ENCODE assay signal across 11 cellular contexts in the genomic region with DNA sequence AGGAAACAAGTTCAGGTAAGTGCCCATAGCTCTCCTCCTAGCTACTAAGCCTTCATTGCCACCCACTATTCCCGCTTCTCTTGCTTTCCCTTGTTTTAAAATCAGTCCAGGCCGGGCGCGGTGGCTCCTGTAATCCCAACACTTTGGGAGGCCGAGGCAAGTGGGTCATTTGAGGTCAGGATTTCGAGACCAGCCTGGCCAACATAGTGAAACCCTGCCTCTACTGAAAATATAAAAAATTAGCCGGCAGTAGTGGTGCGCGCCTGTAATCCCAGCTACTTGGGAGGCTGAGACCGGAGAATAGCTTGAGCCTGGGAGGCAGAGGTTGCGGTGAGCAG. TPM values are rescaled to one million over a fixed set of nuclear protein-coding genes. Genes with fewer than 3 reads are reported as not detected.
DNase-seq lines count a peak whose midpoint lies in the region; ATAC-seq, FAIRE-seq and TF ChIP-seq lines count a peak whose summit lies in the region.
"Had no signal": no experiment of that assay in that cellular context is flagged by ENCODE, and none has a peak within 500 bp of the region (broad histone marks: within the 10 kb centered on the region; RNA-seq: fewer than 3 reads in every experiment).

No MANE protein-coding gene starts in this region.

- peak overlapping the region in 2 of 3 donors; percentile 52 to 64 for H3K4me3 ChIP-seq in breast epithelium
- peak overlapping the region; percentile 56 for H3K4me3 ChIP-seq in lower lobe of right lung
- H3K4me3 ChIP-seq in tibial artery, result peak overlapping the region; percentile 47 to 57
- H3K4me3 ChIP-seq in pancreas, result peak overlapping the region in 2 of 4 donors; percentile 37 to 38

- H3K27ac Mint-ChIP-seq in activated CD4-positive, alpha-beta T cell treated with anti-CD3 and anti-CD28 coated beads, Interleukin-2, amount 10 ng/mL, durations not matched to agents 24 days and 14 days, result no peak overlapping the region

- H3K27ac ChIP-seq in breast epithelium (peak overlapping the region; percentile 78 to 91), lower lobe of right lung (peak overlapping the region; percentile 81), tibial artery (peak overlapping the region; percentile 83 to 93), pancreas (peak overlapping the region in 1 of 4 donors; percentile 45)

- ATAC-seq in lower lobe of right lung (no peak), pancreas (no peak)

- no peaks in the 10 kb centered on the region for H3K36me3 Mint-ChIP-seq in activated CD4-positive, alpha-beta T cell treated with anti-CD3 and anti-CD28 coated beads, Interleukin-2, amount 10 ng/mL, durations not matched to agents 24 days and 14 days (ENCODE audit: low read depth)

- no peaks in the 10 kb centered on the region for H3K27me3 ChIP-seq in breast epithelium
- H3K27me3 ChIP-seq in lower lobe of right lung (ENCODE audit: low read depth), result no peaks in the 10 kb centered on the region
- H3K27me3 ChIP-seq in tibial artery, result no peaks in the 10 kb centered on the region
- H3K27me3 ChIP-seq in pancreas, result no peaks in the 10 kb centered on the region

- no peaks in the 10 kb centered on the region for H3K36me3 ChIP-seq in breast epithelium
- H3K36me3 ChIP-seq in lower lobe of right lung, result no peaks in the 10 kb centered on the region
- H3K36me3 ChIP-seq in tibial artery, result no peaks in the 10 kb centered on the region
- H3K36me3 ChIP-seq in pancreas, result no peaks in the 10 kb centered on the region

- H3K4me1 ChIP-seq in breast epithelium, result peaks cover 4 to 11% of the 10 kb centered on the region in 2 donors
- peaks cover 49% of the 10 kb centered on the region for H3K4me1 ChIP-seq in lower lobe of right lung
- H3K4me1 ChIP-seq in tibial artery, result peaks cover 0 to 57% (median 31%) of the 10 kb centered on the region in 4 donors
- peaks cover 0 to 21% (median 7%) of the 10 kb centered on the region in 3 donors for H3K4me1 ChIP-seq in pancreas

- DNase-seq in activated CD4-positive, alpha-beta T cell treated with anti-CD3 and anti-CD28 coated beads, Interleukin-2, amount 10 ng/mL, durations not matched to agents 24 days and 14 days, result no peak
- no peak for DNase-seq in activated CD4-positive, alpha-beta T cell treated with anti-CD3 and anti-CD28 coated beads for 48 hours
- no peak for DNase-seq in breast epithelium (ENCODE audit: low spot score in 2 of 2)
- no peak for DNase-seq in lower lobe of right lung
- DNase-seq in tibial artery, result no peak
- DNase-seq in UCSD-AML1 (lab: John Stamatoyannopoulos, UW; ENCODE audit: unreplicated experiment), result no peak
- DNase-seq in AML-193 (lab: John Stamatoyannopoulos, UW), result no peak
- DNase-seq in pancreas, result no peak
- DNase-seq: activated CD8-positive, alpha-beta memory T cell treated with anti-CD3 and anti-CD28 coated beads for 24 hours; NCI-H1048 had no signal

- 82 to 83% methylated on average over 11 of the region's 11 CpGs for WGBS in pancreas, 2 donors

- peak overlapping the region; percentile 80 for H3K4me3 Mint-ChIP-seq in activated CD4-positive, alpha-beta T cell treated with anti-CD3 and anti-CD28 coated beads, Interleukin-2, amount 10 ng/mL, durations not matched to agents 24 days and 14 days

- H3K9me3 Mint-ChIP-seq in activated CD4-positive, alpha-beta T cell treated with anti-CD3 and anti-CD28 coated beads, Interleukin-2, amount 10 ng/mL, durations not matched to agents 24 days and 14 days, result no peaks in the 10 kb centered on the region
- H3K9me3 Mint-ChIP-seq: central memory CD8-positive, alpha-beta T cell had no signal

- no peak for TF ChIP-seq POLR2A in breast epithelium (IDR thresholded peaks at IDR 0.05)

- intact Hi-C loops in activated CD4-positive, alpha-beta T cell treated with anti-CD3 and anti-CD28 coated beads, Interleukin-2, amount 10 ng/mL, durations not matched to agents 24 days and 14 days (cut with micrococcal nuclease), result loop anchor here (1.0 to 10.0 kb wide), 6 partner anchors 75 to 683 kb away; a partner anchor contains a TSS
- intact Hi-C loops in breast epithelium (cut with DNase I; ENCODE audit: low total_unique reads), result loop anchor here (10.0 kb wide), 1 partner anchor 73 kb away; no protein-coding TSS in a partner anchor
- intact Hi-C loops in lower lobe of right lung (cut with DNase I), result loop anchor here (5.0 kb wide), 1 partner anchor 76 kb away; no protein-coding TSS in a partner anchor
- intact Hi-C loops in tibial artery (cut with DNase I; ENCODE audit: low total_unique reads), result loop anchor here (2.0 to 5.0 kb wide), 2 partner anchors 75 to 316 kb away; a partner anchor contains a TSS
- intact Hi-C loops in pancreas (cut with DNase I), result loop anchor here in 1 of 3 donors (5.0 kb wide), 1 partner anchor 76 kb away; no protein-coding TSS in a partner anchor

- peaks cover 37% of the 10 kb centered on the region for H3K4me1 Mint-ChIP-seq in activated CD4-positive, alpha-beta T cell treated with anti-CD3 and anti-CD28 coated beads, Interleukin-2, amount 10 ng/mL, durations not matched to agents 24 days and 14 days

- no peak for TF ChIP-seq CTCF in breast epithelium (IDR thresholded peaks at IDR 0.05)
- TF ChIP-seq CTCF in lower lobe of right lung (IDR thresholded peaks at IDR 0.05), result no peak
- TF ChIP-seq CTCF in tibial artery (IDR thresholded peaks at IDR 0.05), result no peak
- TF ChIP-seq CTCF in pancreas (IDR thresholded peaks at IDR 0.05), result no peak

- no peak for FAIRE-seq in pancreas (lab: Jason Lieb, UNC)

- peaks cover 9% of the 10 kb centered on the region for H3K27me3 Mint-ChIP-seq in activated CD4-positive, alpha-beta T cell treated with anti-CD3 and anti-CD28 coated beads, Interleukin-2, amount 10 ng/mL, durations not matched to agents 24 days and 14 days

- H3K9me3 ChIP-seq in breast epithelium (no peaks in the 10 kb centered on the region), lower lobe of right lung (no peaks in the 10 kb centered on the region), tibial artery (no peaks in the 10 kb centered on the region), pancreas (no peaks in the 10 kb centered on the region)

RNA-seq across cellular contexts. Expression of a gene that starts 4.4 kb away (rescaled TPM):
- 3.9 and 4.1 TPM in 2 replicates for total RNA-seq in activated CD4-positive, alpha-beta T cell treated with anti-CD3 and anti-CD28 coated beads, Interleukin-2, amount 10 ng/mL, durations not matched to agents 24 days and 14 days
- total RNA-seq in breast epithelium (10 to 100 TPM; 24.1 to 30.4 (median 25.9) TPM), lower lobe of right lung (56.3 TPM), pancreas (10 to 100 TPM in 2 of 6 donors, 1 to 10 TPM in 4; 4.6 to 24.0 (median 6.5) TPM)
- polyA plus RNA-seq in pancreas, result 1 to 10 TPM; 2.8 to 3.4 TPM
